Comparison of ENCODE assay signal across 7 cellular contexts in the genomic region with DNA sequence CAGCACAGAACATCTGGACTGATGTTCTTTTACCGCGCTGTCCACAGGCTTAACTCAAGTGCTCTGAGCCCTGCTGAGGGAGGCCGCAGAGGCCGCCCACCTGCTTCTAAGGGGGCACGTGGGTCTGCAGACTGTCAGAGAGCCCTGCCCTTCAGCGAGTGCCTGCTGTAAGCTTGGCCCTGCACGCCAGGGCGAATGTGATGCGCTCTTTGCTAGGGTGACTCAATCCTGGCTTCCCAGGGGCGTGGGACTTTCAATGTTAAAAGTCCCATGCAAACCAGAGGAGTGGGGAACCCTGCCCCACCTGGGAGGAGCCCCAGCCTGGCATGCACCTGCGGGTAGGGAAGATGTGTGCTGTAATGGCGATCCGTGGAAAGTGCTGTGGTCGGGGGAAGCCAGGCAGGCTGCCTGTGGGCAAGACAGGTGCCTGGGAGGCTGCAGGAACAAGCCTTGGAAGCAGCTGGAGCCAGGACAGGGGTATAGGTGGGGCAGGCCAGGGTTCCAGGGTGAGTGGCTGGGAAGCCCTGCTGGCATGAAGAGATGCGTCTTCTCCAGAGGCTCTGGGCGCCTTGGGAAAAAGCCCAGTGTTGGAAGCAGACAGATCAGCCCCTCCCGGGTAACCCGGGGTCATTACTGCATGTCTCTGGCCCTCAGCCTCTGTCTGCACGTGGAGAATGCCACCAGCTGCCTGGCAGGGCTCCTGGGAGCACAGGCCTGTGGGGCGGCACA. TPM values are rescaled to one million over a fixed set of nuclear protein-coding genes. Genes with fewer than 3 reads are reported as not detected.
DNase-seq lines count a peak whose midpoint lies in the region; ATAC-seq and TF ChIP-seq lines count a peak whose summit lies in the region.

No MANE protein-coding gene starts in this region.

- H3K27me3 ChIP-seq in psoas muscle (ENCODE audit: insufficient read depth in 3 of 3, low read length in 2 of 3): no peaks in the 10 kb centered on the region

- H3K4me3 Mint-ChIP-seq in activated T-helper 17 cell treated with anti-CD3 and anti-CD28 coated beads, Interleukin-2, amount 50 U/mL, for 72 hours: peak overlapping the region; percentile 93

- CTCF ChIA-PET in HEK293 (lab: Yijun Ruan, JAX): no interaction called here

- H3K27ac ChIP-seq in HEK293 (ENCODE audit: extremely low read depth, low read depth, low read length): no peak overlapping the region
- peak overlapping the region; percentile 76 for H3K27ac ChIP-seq in psoas muscle

- peaks cover 24% of the 10 kb centered on the region for H3K36me3 Mint-ChIP-seq in activated T-helper 17 cell treated with anti-CD3 and anti-CD28 coated beads, Interleukin-2, amount 50 U/mL, for 72 hours (ENCODE audit: low read depth)

- intact Hi-C loops in psoas muscle (cut with DNase I): loop anchor here (5.0 kb wide), 3 partner anchors 115 to 340 kb away; partner anchors contain the start of genes MORN1 (in 1 of the 2), PEX10 (in 1 of the 2) and RER1 (in 1 of the 2)

- H3K9me3 ChIP-seq in HEK293 (ENCODE audit: control insufficient read depth, insufficient read depth, low read depth, low read length) (no peaks in the 10 kb centered on the region), psoas muscle (no peaks in the 10 kb centered on the region)

- peak overlapping the region; percentile 85 for H3K27ac Mint-ChIP-seq in activated T-helper 17 cell treated with anti-CD3 and anti-CD28 coated beads, Interleukin-2, amount 50 U/mL, for 72 hours

- POLR2A ChIA-PET in HEK293 (lab: Yijun Ruan, JAX): interaction anchor here (1.0 to 2.7 kb wide), 13 partner anchors 8 to 135 kb away, joined by 3 to 33 read pairs (median 5); partner anchors contain the start of genes MORN1 and RER1

- no peaks in the 10 kb centered on the region for H3K27me3 Mint-ChIP-seq in activated T-helper 17 cell treated with anti-CD3 and anti-CD28 coated beads, Interleukin-2, amount 50 U/mL, for 72 hours

- H3K4me3 ChIP-seq in HEK293 (ENCODE audit: low read depth, low read length) (peak overlapping the region; percentile 15), NB4 (ENCODE audit: low read depth, low read length) (peak overlapping the region; percentile 21), psoas muscle (peak overlapping the region; percentile 77)

- H3K4me1 ChIP-seq in HEK293 (ENCODE audit: control insufficient read depth, insufficient read depth, low read length) (peaks cover 23% of the 10 kb centered on the region), psoas muscle (peaks cover 72% of the 10 kb centered on the region)

- no peak for TF ChIP-seq CTCF in HEK293 (tag by site-specific recombination; IDR thresholded peaks at IDR 0.05)
- TF ChIP-seq CTCF in NB4 (IDR thresholded peaks at IDR 0.05; ENCODE audit: low read depth, low read length): no peak
- no peak for TF ChIP-seq CTCF in psoas muscle (IDR thresholded peaks at IDR 0.05)

- H3K9me3 Mint-ChIP-seq in activated T-helper 17 cell treated with anti-CD3 and anti-CD28 coated beads, Interleukin-2, amount 50 U/mL, for 72 hours: no peaks in the 10 kb centered on the region

- peak; percentile 61 for DNase-seq in NB4 (ENCODE audit: low read depth)
- peak; percentile 46 for DNase-seq in germinal center (ENCODE audit: low spot score)
- peak; percentile 59 to 83 for DNase-seq in psoas muscle
- no peak for DNase-seq in NCI-H1436 treated with DMSO at 0.1 percent for 48 hours (lab: John Stamatoyannopoulos, UW)

- H3K4me1 Mint-ChIP-seq in activated T-helper 17 cell treated with anti-CD3 and anti-CD28 coated beads, Interleukin-2, amount 50 U/mL, for 72 hours: peaks cover 32% of the 10 kb centered on the region

- WGBS in psoas muscle, 3 donors: 12 to 18% (median 15%) methylated on average over 20 of the region's 20 CpGs

- no peak for TF ChIP-seq POLR2A in NB4 (IDR thresholded peaks at IDR 0.05; ENCODE audit: extremely low read depth, insufficient read length)

- H3K36me3 ChIP-seq in HEK293 (ENCODE audit: control insufficient read depth in 2 of 2, insufficient read depth in 1 of 2, low read length in 2 of 2) (peaks cover 0 to 21% of the 10 kb centered on the region in 2 experiments; a peak in 1 of 3 replicates), psoas muscle (ENCODE audit: insufficient read depth in 1 of 2, low read depth in 1 of 2) (no peaks in the 10 kb centered on the region)

- ATAC-seq in GM18498 (IDR thresholded peaks at IDR 0.05; ENCODE audit: unreplicated experiment) (peak; percentile 26), psoas muscle (peak; percentile 26 to 65 (median 60))
- ATAC-seq in activated T-helper 17 cell treated with anti-CD3 and anti-CD28 coated beads, Interleukin-2, amount 50 U/mL, for 72 hours (replicated peaks): peak; percentile 65

TF ChIP-seq in HEK293, 187 proteins besides CTCF, POLR2A, EP300 and RAD21 (continues in another document):
- peak; percentile 69 for TF ChIP-seq ZBTB20 (tag by site-specific recombination; IDR thresholded peaks at IDR 0.05)
- TF ChIP-seq, protein P1, sequence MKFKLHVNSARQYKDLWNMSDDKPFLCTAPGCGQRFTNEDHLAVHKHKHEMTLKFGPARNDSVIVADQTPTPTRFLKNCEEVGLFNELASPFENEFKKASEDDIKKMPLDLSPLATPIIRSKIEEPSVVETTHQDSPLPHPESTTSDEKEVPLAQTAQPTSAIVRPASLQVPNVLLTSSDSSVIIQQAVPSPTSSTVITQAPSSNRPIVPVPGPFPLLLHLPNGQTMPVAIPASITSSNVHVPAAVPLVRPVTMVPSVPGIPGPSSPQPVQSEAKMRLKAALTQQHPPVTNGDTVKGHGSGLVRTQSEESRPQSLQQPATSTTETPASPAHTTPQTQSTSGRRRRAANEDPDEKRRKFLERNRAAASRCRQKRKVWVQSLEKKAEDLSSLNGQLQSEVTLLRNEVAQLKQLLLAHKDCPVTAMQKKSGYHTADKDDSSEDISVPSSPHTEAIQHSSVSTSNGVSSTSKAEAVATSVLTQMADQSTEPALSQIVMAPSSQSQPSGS (tag by site-specific recombination; IDR thresholded peaks at IDR 0.05; ENCODE audit: low read depth): no peak
- peak; percentile 68; the same call in 1 of the 2 replicates for TF ChIP-seq KLF1 (tag by site-specific recombination; IDR thresholded peaks at IDR 0.05)
- TF ChIP-seq ZNF626 (tag by site-specific recombination; IDR thresholded peaks at IDR 0.05): no peak
- 0 out of 2 replicates have a peak, but pooled peaks have one; percentile 31 for TF ChIP-seq FEZF1 (tag by site-specific recombination; IDR thresholded peaks at IDR 0.05)
- peak; percentile 77 for TF ChIP-seq ZFHX2 (tag by site-specific recombination; conservative IDR thresholded peaks at IDR 0.05)
- no peak for TF ChIP-seq ZNF768 (tag by site-specific recombination; IDR thresholded peaks at IDR 0.05)
- TF ChIP-seq ZNF157 (tag by site-specific recombination; IDR thresholded peaks at IDR 0.05): no peak
- peak; percentile 72 for TF ChIP-seq EGR2 (tag by site-specific recombination; IDR thresholded peaks at IDR 0.05; ENCODE audit: low read depth)
- no peak for TF ChIP-seq ZNF114 (tag by site-specific recombination; IDR thresholded peaks at IDR 0.05)
- TF ChIP-seq GLIS2 (tag by site-specific recombination; IDR thresholded peaks at IDR 0.05): peak; percentile 71
- 0 out of 2 replicates have a peak, but pooled peaks have one; percentile 32 for TF ChIP-seq KLF9 (tag by site-specific recombination; IDR thresholded peaks at IDR 0.05; ENCODE audit: low read depth)
- TF ChIP-seq ZBTB48 (tag by site-specific recombination; IDR thresholded peaks at IDR 0.05): peak; percentile 75
- TF ChIP-seq SP2 (tag by site-specific recombination; IDR thresholded peaks at IDR 0.05): peak; percentile 14; the same call in 1 of the 2 replicates
- TF ChIP-seq ZNF600 (tag by site-specific recombination; IDR thresholded peaks at IDR 0.05): 0 out of 2 replicates have a peak, but pooled peaks have one; percentile 31
- no peak for TF ChIP-seq ZNF37A (tag by site-specific recombination; IDR thresholded peaks at IDR 0.05)
- TF ChIP-seq ZBTB8A (tag by site-specific recombination; IDR thresholded peaks at IDR 0.05): peak; percentile 28; the same call in 1 of the 2 replicates
- TF ChIP-seq, protein P2, sequence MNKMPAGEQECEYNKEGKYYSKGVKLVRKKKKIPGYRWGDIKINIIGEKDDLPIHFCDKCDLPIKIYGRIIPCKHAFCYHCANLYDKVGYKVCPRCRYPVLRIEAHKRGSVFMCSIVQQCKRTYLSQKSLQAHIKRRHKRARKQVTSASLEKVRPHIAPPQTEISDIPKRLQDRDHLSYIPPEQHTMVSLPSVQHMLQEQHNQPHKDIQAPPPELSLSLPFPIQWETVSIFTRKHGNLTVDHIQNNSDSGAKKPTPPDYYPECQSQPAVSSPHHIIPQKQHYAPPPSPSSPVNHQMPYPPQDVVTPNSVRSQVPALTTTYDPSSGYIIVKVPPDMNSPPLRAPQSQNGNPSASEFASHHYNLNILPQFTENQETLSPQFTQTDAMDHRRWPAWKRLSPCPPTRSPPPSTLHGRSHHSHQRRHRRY (tag by site-specific recombination; IDR thresholded peaks at IDR 0.05): no peak
- TF ChIP-seq MYNN (tag by site-specific recombination; IDR thresholded peaks at IDR 0.05; ENCODE audit: borderline replicate concordance): peak; percentile 98
- peak; percentile 53; the same call in 1 of the 2 replicates for TF ChIP-seq SP7 (tag by site-specific recombination; IDR thresholded peaks at IDR 0.05)

RNA-seq across cellular contexts. Expression of gene PANK4, which starts 0.6 kb away (rescaled TPM):
- 10 to 100 TPM; 41.7 to 54.9 TPM for total RNA-seq in activated T-helper 17 cell treated with anti-CD3 and anti-CD28 coated beads, Interleukin-2, amount 50 U/mL, for 72 hours
- total RNA-seq in psoas muscle: 10 to 100 TPM; 29.0 to 45.1 (median 35.3) TPM
- polyA plus RNA-seq in psoas muscle: 10 to 100 TPM; 30.3 to 32.4 (median 31.9) TPM

RNA-seq across cellular contexts. Expression of gene HES5, which starts 3.1 kb away (rescaled TPM):
- total RNA-seq in activated T-helper 17 cell treated with anti-CD3 and anti-CD28 coated beads, Interleukin-2, amount 50 U/mL, for 72 hours: not detected
- under 1 TPM; 0.18 to 0.77 (median 0.45) TPM for total RNA-seq in psoas muscle
- under 1 TPM in 2 of 3 donors, not detected in 1; 0.13 to 0.14 TPM for polyA plus RNA-seq in psoas muscle

RNA-seq across cellular contexts. Expression of gene TNFRSF14, which starts 29.2 kb away (rescaled TPM):
- total RNA-seq in activated T-helper 17 cell treated with anti-CD3 and anti-CD28 coated beads, Interleukin-2, amount 50 U/mL, for 72 hours: 100 to 1,000 TPM in 1 of 2 donors, 10 to 100 TPM in 1; 93.2 to 299 TPM
- 10 to 100 TPM in 2 of 4 donors, 1 to 10 TPM in 2; 6.2 to 10.6 (median 8.9) TPM for total RNA-seq in psoas muscle
- polyA plus RNA-seq in psoas muscle: 10 to 100 TPM in 1 of 3 donors, 1 to 10 TPM in 2; 6.6 to 10.8 (median 8.2) TPM

RNA-seq across cellular contexts. Expression of gene PLCH2, which starts 50.9 kb away (rescaled TPM):
- 10 to 100 TPM in 1 of 2 donors, 1 to 10 TPM in 1; 3.4 to 28.1 TPM for total RNA-seq in activated T-helper 17 cell treated with anti-CD3 and anti-CD28 coated beads, Interleukin-2, amount 50 U/mL, for 72 hours
- total RNA-seq in psoas muscle: under 1 TPM; 0.04 to 0.60 (median 0.13) TPM
- under 1 TPM in 2 of 3 donors, not detected in 1; 0.05 to 0.12 TPM for polyA plus RNA-seq in psoas muscle

RNA-seq across cellular contexts. Expression of gene PRXL2B, which starts 59.6 kb away (rescaled TPM):
- total RNA-seq in activated T-helper 17 cell treated with anti-CD3 and anti-CD28 coated beads, Interleukin-2, amount 50 U/mL, for 72 hours: 10 to 100 TPM; 27.4 to 36.3 TPM
- 1 to 10 TPM in 3 of 4 donors, under 1 TPM in 1; 0.97 to 3.9 (median 3.1) TPM for total RNA-seq in psoas muscle
- polyA plus RNA-seq in psoas muscle: 1 to 10 TPM; 1.8 to 3.0 (median 2.6) TPM

Comparison
In these comparisons a context has a peak if more than half of its experiments do, and no peak if none do; other contexts are left out.
1. H3K4me3 ChIP-seq: peak in every context shown above with its lines; median percentile 77 in psoas muscle; 21 in NB4; 15 in HEK293.
2. RNA of gene TNFRSF14, which starts 29.2 kb away (total RNA-seq): 93.2 to 299 TPM in activated T-helper 17 cell treated with anti-CD3 and anti-CD28 coated beads, Interleukin-2, amount 50 U/mL, for 72 hours; 6.2 to 10.6 TPM in psoas muscle; every median in the first group is over 4 times any median in the second.
3. Peak in every context shown above with its lines, with median percentiles within 50 percentile points of each other: ATAC-seq.